Comparison of ENCODE assay signal across 21 cellular contexts in the genomic region with DNA sequence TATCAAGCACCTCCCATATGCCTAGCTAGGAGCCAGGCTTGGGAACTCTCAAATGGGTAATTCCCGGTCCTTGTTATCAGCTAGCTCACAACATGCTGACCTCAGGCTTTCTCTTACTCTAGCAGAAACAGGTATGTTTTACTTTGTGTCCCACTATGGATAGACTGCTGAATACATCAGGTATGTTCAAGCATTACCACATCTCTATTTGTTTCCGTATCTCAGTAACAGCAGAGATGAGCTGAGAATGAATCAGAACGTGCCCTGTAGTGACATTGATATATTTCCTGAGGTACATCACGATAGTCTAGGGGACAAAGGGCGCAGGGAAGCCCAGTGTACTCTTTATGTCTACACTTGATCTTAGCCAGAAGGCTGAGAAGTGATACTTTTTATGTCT. TPM values are rescaled to one million over a fixed set of nuclear protein-coding genes. Genes with fewer than 3 reads are reported as not detected.
DNase-seq lines count a peak whose midpoint lies in the region; ATAC-seq and TF ChIP-seq lines count a peak whose summit lies in the region.
"Had no signal": no experiment of that assay in that cellular context is flagged by ENCODE, and none has a peak within 500 bp of the region (broad histone marks: within the 10 kb centered on the region; RNA-seq: fewer than 3 reads in every experiment).

No MANE protein-coding gene starts in this region.

- H3K27me3 Mint-ChIP-seq in activated CD4-positive, alpha-beta memory T cell treated with anti-CD3 and anti-CD28 coated beads for 36 hours, result no peaks in the 10 kb centered on the region
- H3K27me3 Mint-ChIP-seq in activated CD4-positive, alpha-beta memory T cell treated with anti-CD3 and anti-CD28 coated beads, Interleukin-2, amount 10 ng/mL, durations not matched to agents 7 days and 5 days, result no peaks in the 10 kb centered on the region
- H3K27me3 Mint-ChIP-seq in chondrocyte (ENCODE audit: low read depth), result no peaks in the 10 kb centered on the region
- H3K27me3 Mint-ChIP-seq: CD8-positive, alpha-beta memory T cell had no signal

- H3K9me3 Mint-ChIP-seq in activated CD4-positive, alpha-beta memory T cell treated with anti-CD3 and anti-CD28 coated beads for 36 hours, result no peaks in the 10 kb centered on the region
- H3K9me3 Mint-ChIP-seq in activated CD4-positive, alpha-beta memory T cell treated with anti-CD3 and anti-CD28 coated beads, Interleukin-2, amount 10 ng/mL, durations not matched to agents 7 days and 5 days, result no peaks in the 10 kb centered on the region
- no peaks in the 10 kb centered on the region for H3K9me3 Mint-ChIP-seq in chondrocyte (ENCODE audit: low read depth)
- H3K9me3 Mint-ChIP-seq in stimulated activated effector memory CD8-positive, alpha-beta T cell treated with anti-CD3 and anti-CD28 coated beads, Interleukin-12 subunit alpha, Interleukin-12 subunit beta, amount 100 ng/mL, for 72 hours, result no peaks in the 10 kb centered on the region
- H3K9me3 Mint-ChIP-seq: CD8-positive, alpha-beta memory T cell had no signal

- peaks cover 91% of the 10 kb centered on the region for H3K4me1 ChIP-seq in DOHH2 (ENCODE audit: control insufficient read depth, low read length)
- H3K4me1 ChIP-seq: HAP-1 had no signal

- TF ChIP-seq CTCF in DOHH2 (IDR thresholded peaks at IDR 0.05; ENCODE audit: low read depth, low read length, poor library complexity, severe bottlenecking) (no peak), chondrocyte (IDR thresholded peaks at IDR 0.05) (no peak), coronary artery (IDR thresholded peaks at IDR 0.05) (no peak)

- H3K27ac Mint-ChIP-seq in activated CD4-positive, alpha-beta memory T cell treated with anti-CD3 and anti-CD28 coated beads for 36 hours, result peak overlapping the region; percentile 58
- H3K27ac Mint-ChIP-seq in activated CD4-positive, alpha-beta memory T cell treated with anti-CD3 and anti-CD28 coated beads, Interleukin-2, amount 10 ng/mL, durations not matched to agents 7 days and 5 days, result no peak overlapping the region
- H3K27ac Mint-ChIP-seq in chondrocyte (ENCODE audit: unreplicated experiment), result no peak overlapping the region
- H3K27ac Mint-ChIP-seq in stimulated activated effector memory CD8-positive, alpha-beta T cell treated with anti-CD3 and anti-CD28 coated beads, Interleukin-12 subunit alpha, Interleukin-12 subunit beta, amount 100 ng/mL, for 72 hours, result peak overlapping the region; percentile 83

- H3K4me3 ChIP-seq in DOHH2 (ENCODE audit: low read length) (peak overlapping the region; percentile 31), coronary artery (no peak overlapping the region)
- H3K4me3 ChIP-seq: BLaER1, HAP-1 had no signal

- peaks cover 83% of the 10 kb centered on the region for H3K36me3 Mint-ChIP-seq in activated CD4-positive, alpha-beta memory T cell treated with anti-CD3 and anti-CD28 coated beads for 36 hours
- peaks cover 79% of the 10 kb centered on the region for H3K36me3 Mint-ChIP-seq in activated CD4-positive, alpha-beta memory T cell treated with anti-CD3 and anti-CD28 coated beads, Interleukin-2, amount 10 ng/mL, durations not matched to agents 7 days and 5 days (ENCODE audit: low read depth)
- H3K36me3 Mint-ChIP-seq in chondrocyte (ENCODE audit: low read depth), result peaks cover 51% of the 10 kb centered on the region
- peaks cover 100% of the 10 kb centered on the region for H3K36me3 Mint-ChIP-seq in stimulated activated effector memory CD8-positive, alpha-beta T cell treated with anti-CD3 and anti-CD28 coated beads, Interleukin-12 subunit alpha, Interleukin-12 subunit beta, amount 100 ng/mL, for 72 hours

- H3K9me3 ChIP-seq in DOHH2 (ENCODE audit: control insufficient read depth, insufficient read depth, low read length), result no peaks in the 10 kb centered on the region
- H3K9me3 ChIP-seq: BLaER1, HAP-1 had no signal

- peak overlapping the region; percentile 84 for H3K4me2 ChIP-seq in DOHH2 (ENCODE audit: low read length)
- H3K4me2 ChIP-seq: BLaER1 had no signal

- H3K27me3 ChIP-seq in DOHH2 (ENCODE audit: control insufficient read depth, low read length), result no peaks in the 10 kb centered on the region
- H3K27me3 ChIP-seq: BLaER1 had no signal

- H3K9me2 ChIP-seq in DOHH2 (replicated peaks; ENCODE audit: control insufficient read depth, low read length), result no peaks in the 10 kb centered on the region

- H3K36me3 ChIP-seq in DOHH2 (ENCODE audit: control insufficient read depth, low read length), result peaks cover 96% of the 10 kb centered on the region

- no peaks in the 10 kb centered on the region for H3K4me1 Mint-ChIP-seq in activated CD4-positive, alpha-beta memory T cell treated with anti-CD3 and anti-CD28 coated beads for 36 hours (ENCODE audit: low read depth)
- no peaks in the 10 kb centered on the region for H3K4me1 Mint-ChIP-seq in activated CD4-positive, alpha-beta memory T cell treated with anti-CD3 and anti-CD28 coated beads, Interleukin-2, amount 10 ng/mL, durations not matched to agents 7 days and 5 days
- no peaks in the 10 kb centered on the region for H3K4me1 Mint-ChIP-seq in chondrocyte (ENCODE audit: low read depth)
- peaks cover 13% of the 10 kb centered on the region for H3K4me1 Mint-ChIP-seq in stimulated activated effector memory CD8-positive, alpha-beta T cell treated with anti-CD3 and anti-CD28 coated beads, Interleukin-12 subunit alpha, Interleukin-12 subunit beta, amount 100 ng/mL, for 72 hours
- H3K4me1 Mint-ChIP-seq: CD8-positive, alpha-beta memory T cell had no signal

- intact Hi-C loops in activated CD4-positive, alpha-beta memory T cell treated with anti-CD3 and anti-CD28 coated beads for 36 hours (cut with micrococcal nuclease), result no loop called here

- DNase-seq in activated CD4-positive, alpha-beta memory T cell treated with anti-CD3 and anti-CD28 coated beads for 36 hours, result no peak
- DNase-seq in activated CD4-positive, alpha-beta memory T cell treated with anti-CD3 and anti-CD28 coated beads, Interleukin-2, amount 10 ng/mL, durations not matched to agents 7 days and 5 days, result no peak
- DNase-seq in chondrocyte (ENCODE audit: low spot score) (peak; percentile 2), coronary artery (ENCODE audit: low spot score) (no peak)
- DNase-seq in stimulated activated effector memory CD8-positive, alpha-beta T cell treated with anti-CD3 and anti-CD28 coated beads, Interleukin-12 subunit alpha, Interleukin-12 subunit beta, amount 100 ng/mL, for 72 hours (ENCODE audit: low spot score in 2 of 2), result no peak
- DNase-seq: 8988T; CD8-positive, alpha-beta memory T cell; DMS79 treated with DMSO at 0.1 percent for 48 hours; NCI-H1092 treated with DMSO at 0.1 percent for 48 hours; NCI-H146; NCI-H2029 treated with DMSO at 0.1 percent for 48 hours; NCI-H2171; NCI-H446; NK-92 treated with Interleukin-12 subunit alpha and Interleukin-12 subunit beta, amount 100 ng/mL, for 24 hours had no signal

- no peak for ATAC-seq in stimulated activated effector memory CD8-positive, alpha-beta T cell treated with anti-CD3 and anti-CD28 coated beads, Interleukin-12 subunit alpha, Interleukin-12 subunit beta, amount 100 ng/mL, for 72 hours
- ATAC-seq in HG03342 (IDR thresholded peaks at IDR 0.05; ENCODE audit: unreplicated experiment) (no peak), HG02763 (IDR thresholded peaks at IDR 0.05; ENCODE audit: unreplicated experiment) (no peak)
- ATAC-seq: Right ventricle myocardium inferior had no signal

- H3K27ac ChIP-seq in DOHH2 (ENCODE audit: low read depth, low read length) (peak overlapping the region; percentile 92), coronary artery (no peak overlapping the region)
- H3K27ac ChIP-seq: BLaER1 had no signal

- peaks cover 37% of the 10 kb centered on the region for H3F3A ChIP-seq in DOHH2 (ENCODE audit: control insufficient read depth, insufficient read depth)

- CTCF ChIA-PET in activated CD4-positive, alpha-beta memory T cell treated with anti-CD3 and anti-CD28 coated beads for 36 hours (lab: Charles Lee), result interaction anchor here (1.4 kb wide), 1 partner anchor 188 kb away, joined by 3 read pairs; no protein-coding TSS in a partner anchor
- CTCF ChIA-PET in activated CD4-positive, alpha-beta memory T cell treated with anti-CD3 and anti-CD28 coated beads, Interleukin-2, amount 10 ng/mL, durations not matched to agents 7 days and 5 days (lab: Charles Lee), result no interaction called here

- H4K20me1 ChIP-seq in DOHH2 (ENCODE audit: control insufficient read depth, insufficient read depth, low read depth, low read length), result no peaks in the 10 kb centered on the region

- H3K79me2 ChIP-seq in DOHH2 (ENCODE audit: control insufficient read depth, low read length), result peaks cover 77% of the 10 kb centered on the region

- no peak overlapping the region for H3K4me3 Mint-ChIP-seq in activated CD4-positive, alpha-beta memory T cell treated with anti-CD3 and anti-CD28 coated beads for 36 hours
- no peak overlapping the region for H3K4me3 Mint-ChIP-seq in activated CD4-positive, alpha-beta memory T cell treated with anti-CD3 and anti-CD28 coated beads, Interleukin-2, amount 10 ng/mL, durations not matched to agents 7 days and 5 days
- no peak overlapping the region for H3K4me3 Mint-ChIP-seq in chondrocyte (ENCODE audit: unreplicated experiment)
- no peak overlapping the region for H3K4me3 Mint-ChIP-seq in stimulated activated effector memory CD8-positive, alpha-beta T cell treated with anti-CD3 and anti-CD28 coated beads, Interleukin-12 subunit alpha, Interleukin-12 subunit beta, amount 100 ng/mL, for 72 hours
- H3K4me3 Mint-ChIP-seq: CD8-positive, alpha-beta memory T cell had no signal

- POLR2A ChIA-PET in activated CD4-positive, alpha-beta memory T cell treated with anti-CD3 and anti-CD28 coated beads for 36 hours (lab: Charles Lee), result no interaction called here
- POLR2A ChIA-PET in activated CD4-positive, alpha-beta memory T cell treated with anti-CD3 and anti-CD28 coated beads, Interleukin-2, amount 10 ng/mL, durations not matched to agents 7 days and 5 days (lab: Charles Lee), result no interaction called here

RNA-seq across cellular contexts. Expression of a gene that starts 29.3 kb away (rescaled TPM):
- 1 to 10 TPM in 1 of 2 experiments, under 1 TPM in 1; 0.97 to 1.1 TPM for total RNA-seq in activated CD4-positive, alpha-beta memory T cell treated with anti-CD3 and anti-CD28 coated beads for 36 hours
- total RNA-seq in activated CD4-positive, alpha-beta memory T cell treated with anti-CD3 and anti-CD28 coated beads, Interleukin-2, amount 10 ng/mL, durations not matched to agents 7 days and 5 days, result not detected
- total RNA-seq in chondrocyte, result not detected in 3 replicates
- total RNA-seq: SK-MEL-5 had no signal

RNA-seq across cellular contexts. Expression of a gene that starts 41.0 kb away (rescaled TPM):
- 1 to 10 TPM; 3.2 to 5.0 TPM for total RNA-seq in activated CD4-positive, alpha-beta memory T cell treated with anti-CD3 and anti-CD28 coated beads for 36 hours
- 1 to 10 TPM; 2.3 to 2.6 TPM for total RNA-seq in activated CD4-positive, alpha-beta memory T cell treated with anti-CD3 and anti-CD28 coated beads, Interleukin-2, amount 10 ng/mL, durations not matched to agents 7 days and 5 days
- total RNA-seq in chondrocyte, result 0.07 to 0.56 TPM (median 0.21 TPM) in 3 replicates

RNA-seq across cellular contexts. Expression of a gene that starts 52.7 kb away (rescaled TPM):
- total RNA-seq in activated CD4-positive, alpha-beta memory T cell treated with anti-CD3 and anti-CD28 coated beads for 36 hours, result 100 to 1,000 TPM; 131 to 137 TPM
- total RNA-seq in activated CD4-positive, alpha-beta memory T cell treated with anti-CD3 and anti-CD28 coated beads, Interleukin-2, amount 10 ng/mL, durations not matched to agents 7 days and 5 days, result 100 to 1,000 TPM; 150 to 157 TPM
- total RNA-seq in chondrocyte, result 91.3 to 106 TPM (median 100 TPM) in 3 replicates

Comparison
In these comparisons a context has a peak if more than half of its experiments do, and no peak if none do; other contexts are left out.
1. H3K27ac Mint-ChIP-seq: peak in activated CD4-positive, alpha-beta memory T cell treated with anti-CD3 and anti-CD28 coated beads for 36 hours (single experiment) and stimulated activated effector memory CD8-positive, alpha-beta T cell treated with anti-CD3 and anti-CD28 coated beads, Interleukin-12 subunit alpha, Interleukin-12 subunit beta, amount 100 ng/mL, for 72 hours (single experiment); none in activated CD4-positive, alpha-beta memory T cell treated with anti-CD3 and anti-CD28 coated beads, Interleukin-2, amount 10 ng/mL, durations not matched to agents 7 days and 5 days (single experiment) and chondrocyte (single experiment).